In the genomic region with DNA sequence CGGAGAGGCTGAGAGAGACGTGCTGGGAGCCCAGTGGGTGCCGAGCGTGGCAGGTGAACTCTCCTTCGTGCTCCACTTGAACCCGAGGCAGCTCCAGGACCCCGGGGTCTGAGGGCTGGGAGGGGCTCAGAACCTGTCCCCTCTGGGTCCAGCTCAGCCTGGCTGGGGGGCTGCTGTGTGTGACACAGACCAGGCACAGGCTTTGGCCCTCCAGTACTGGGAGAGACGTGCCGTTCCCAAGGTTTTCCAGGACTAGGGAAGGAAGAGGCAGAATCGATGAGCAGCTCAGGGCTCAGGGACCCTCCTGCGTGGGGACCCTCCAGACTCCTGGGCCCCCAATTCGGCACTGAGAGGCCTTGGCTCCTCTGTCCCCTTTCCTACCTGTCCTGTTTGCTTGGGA, we compare ENCODE assay signal across 8 cellular contexts. TPM values are rescaled to one million over a fixed set of nuclear protein-coding genes. Genes with fewer than 3 reads are reported as not detected.
"Had no signal": no experiment of that assay in that cellular context is flagged by ENCODE, and none has a peak within 500 bp of the region (broad histone marks: within the 10 kb centered on the region; RNA-seq: fewer than 3 reads in every experiment).

No MANE protein-coding gene starts in this region.

- H3K4me3 ChIP-seq: GM23338 had no signal

- H2AFZ ChIP-seq: GM23338 had no signal

- H3K27me3 Mint-ChIP-seq: IgD-negative memory B cell had no signal

- DNase-seq: H9, HCEC 1CT had no signal

- H3K4me2 ChIP-seq: GM23338 had no signal

- ATAC-seq: GM23338 had no signal

- H3K36me3 Mint-ChIP-seq: IgD-negative memory B cell had no signal

- H3K9me3 Mint-ChIP-seq: GM23338, H9, IgD-negative memory B cell had no signal

- FAIRE-seq: H1, H54, HepG2 had no signal

- H3K4me3 Mint-ChIP-seq: GM23338, H9 had no signal

RNA-seq across cellular contexts. Expression of gene SIGLEC10, which starts 2.3 kb away (rescaled TPM):
- total RNA-seq: GM23338, H1, H9, HepG2, HT-29 had no signal
- polyA plus RNA-seq: HepG2 had no signal

RNA-seq across cellular contexts. Expression of gene C19orf84, which starts 24.8 kb away (rescaled TPM):
- total RNA-seq: HepG2, HT-29 had no signal
- polyA plus RNA-seq: IgD-negative memory B cell had no signal

RNA-seq across cellular contexts. Expression of gene LIM2, which starts 27.4 kb away (rescaled TPM):
- total RNA-seq: GM23338, H1, H9, HepG2, HT-29 had no signal
- polyA plus RNA-seq: GM23338, H1 had no signal

RNA-seq across cellular contexts. Expression of gene NKG7, which starts 42.7 kb away (rescaled TPM):
- total RNA-seq: GM23338, H1, H9, HepG2, HT-29 had no signal
- polyA plus RNA-seq: GM23338, H1 had no signal

RNA-seq across cellular contexts. Expression of gene SIGLEC8, which starts 43.1 kb away (rescaled TPM):
- total RNA-seq: GM23338, H1, H9, HepG2, HT-29 had no signal
- polyA plus RNA-seq: GM23338, H1, HepG2, IgD-negative memory B cell had no signal
